Comparison of ENCODE assay signal across 1 cellular context in genomic region chr12:52927964-52928363, GRCh38.
TF ChIP-seq lines count a peak whose summit lies in the region.

No MANE protein-coding gene starts in this region.

TF ChIP-seq in K562, 482 proteins besides CTCF, POLR2A, EP300 and RAD21:
- no peak for TF ChIP-seq LCOR (CRISPR knock-in tag; IDR thresholded peaks at IDR 0.05)
- peak; percentile 80 for TF ChIP-seq ZFP36 (IDR thresholded peaks at IDR 0.05; ENCODE audit: low read depth, low read length, partially characterized antibody)
- TF ChIP-seq ZSCAN32 (CRISPR knock-in tag; IDR thresholded peaks at IDR 0.05): no peak
TF ChIP-seq in K562: peak in this region for 1.
